Comparison of ENCODE assay signal across 16 cellular contexts in the genomic region with DNA sequence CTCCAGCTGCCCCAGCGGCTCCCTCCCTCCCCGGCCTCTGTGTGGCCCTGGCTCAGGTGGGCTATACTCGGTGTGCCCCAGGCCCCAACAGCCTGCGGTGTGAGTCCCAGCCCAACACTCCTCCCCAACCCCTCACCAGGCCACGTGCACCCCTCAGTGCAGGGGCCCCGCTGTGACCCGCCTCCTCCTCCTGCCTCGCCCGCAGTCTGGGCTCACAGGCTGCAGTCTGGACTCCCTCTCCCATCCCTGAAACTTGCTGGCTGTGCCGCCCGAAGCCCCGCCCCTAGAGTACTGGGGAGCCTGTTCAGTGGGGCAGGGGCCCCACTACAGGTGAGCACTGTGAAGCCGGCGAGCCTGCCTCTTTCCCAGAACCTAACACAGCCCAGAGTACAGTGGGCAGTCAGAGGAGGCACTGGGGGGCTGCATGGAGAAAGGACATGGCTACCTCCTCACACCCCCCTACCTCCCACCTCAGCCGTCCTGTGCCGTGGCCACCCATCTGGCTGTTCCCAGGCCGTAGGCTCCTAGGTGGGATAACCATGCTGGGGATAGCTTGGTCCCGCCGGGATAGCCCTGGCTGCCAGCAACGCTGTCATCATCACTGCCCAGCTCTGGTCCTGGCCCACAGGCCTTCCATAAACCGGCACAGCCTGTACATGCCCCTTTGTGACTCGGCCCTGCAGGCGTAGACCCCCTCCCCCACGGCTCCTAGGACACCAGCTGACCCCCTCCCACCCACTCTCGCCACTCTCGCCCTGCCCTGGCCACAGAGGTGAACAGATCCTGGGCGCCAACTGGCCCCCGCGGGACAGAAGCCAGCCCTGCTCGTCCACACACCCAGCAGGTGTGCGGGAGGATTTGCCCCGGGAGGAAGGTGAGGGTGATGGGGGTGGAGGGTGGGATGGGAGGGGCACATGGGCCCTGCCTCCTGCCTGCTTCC.
"Had no signal": no experiment of that assay in that cellular context is flagged by ENCODE, and none has a peak within 500 bp of the region (broad histone marks: within the 10 kb centered on the region; RNA-seq: fewer than 3 reads in every experiment).

No MANE protein-coding gene starts in this region.

- DNase-seq: activated CD4-positive, alpha-beta T cell treated with anti-CD3 and anti-CD28 coated beads, Interleukin-2, amount 10 ng/mL, durations not matched to agents 24 days and 14 days; activated CD4-positive, CD25-positive, alpha-beta regulatory T cell; activated CD8-positive, alpha-beta memory T cell treated with anti-CD3 and anti-CD28 coated beads, Interleukin-2, amount 50 U/mL, for 48 hours; activated gamma-delta T cell treated with Interleukin-2 at 50 U/mL for 16 hours; amniotic stem cell; body of pancreas; central memory CD4-positive, alpha-beta T cell; effector CD8-positive, alpha-beta T cell; foreskin melanocyte; psoas muscle; spleen; stomach; testis; upper lobe of right lung had no signal

- H3K4me3 ChIP-seq: body of pancreas, coronary artery, psoas muscle, spleen, stomach, testis, upper lobe of right lung had no signal

- H3K27ac ChIP-seq: body of pancreas, coronary artery, psoas muscle, spleen, stomach, testis, upper lobe of right lung had no signal

- ATAC-seq: body of pancreas, psoas muscle, sciatic nerve, upper lobe of right lung had no signal

- H3K4me1 ChIP-seq: body of pancreas, psoas muscle, testis, upper lobe of right lung had no signal

- H3K9me3 ChIP-seq: body of pancreas, psoas muscle, spleen, stomach, testis, upper lobe of right lung had no signal

- H3K36me3 ChIP-seq: spleen, stomach, upper lobe of right lung had no signal

- H3K27me3 ChIP-seq: body of pancreas, testis had no signal
